ENCODE assay signal across 18 cellular contexts in the genomic region with DNA sequence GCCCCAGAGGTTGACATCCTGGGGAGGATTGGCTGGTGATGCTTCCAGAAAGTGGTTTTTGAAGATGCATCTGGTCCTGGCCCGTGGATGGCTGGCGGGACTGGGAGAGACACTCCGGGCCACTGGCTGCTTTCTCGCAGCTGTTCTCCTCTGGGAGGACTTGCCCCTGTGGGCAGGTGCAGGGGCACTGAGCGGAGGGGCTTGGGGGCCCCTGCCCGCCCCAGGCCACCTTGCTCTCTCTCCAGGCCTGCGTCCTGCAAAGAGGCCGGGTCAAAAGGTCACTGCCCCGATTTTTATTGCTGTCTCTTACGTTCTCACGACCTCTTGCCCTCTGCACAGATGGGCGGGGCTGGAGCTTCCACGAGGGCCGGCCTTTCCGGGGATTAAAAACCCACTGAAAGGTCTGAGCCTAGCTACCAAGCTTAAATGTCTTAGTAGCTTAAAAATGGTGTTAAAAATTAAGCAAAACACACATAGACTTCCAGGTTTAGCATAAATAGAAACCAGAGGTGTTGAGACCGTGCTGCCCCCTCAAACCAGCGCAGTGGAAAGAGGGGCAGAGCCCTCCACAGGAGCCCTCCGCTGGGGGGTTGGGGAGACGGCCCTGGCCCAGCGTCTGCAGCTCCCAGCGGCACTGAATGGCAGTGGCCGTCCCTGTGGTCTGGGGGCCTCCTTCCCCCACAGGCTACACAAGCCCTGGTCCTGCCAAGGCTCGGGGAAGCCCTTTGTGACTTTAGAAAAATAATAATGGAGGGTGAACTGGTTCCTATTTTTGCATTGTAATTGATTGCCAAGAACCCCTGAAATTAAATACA. TPM values are rescaled to one million over a fixed set of nuclear protein-coding genes. Genes with fewer than 3 reads are reported as not detected.
DNase-seq lines count a peak whose midpoint lies in the region; ATAC-seq, FAIRE-seq and TF ChIP-seq lines count a peak whose summit lies in the region.
"Had no signal": no experiment of that assay in that cellular context is flagged by ENCODE, and none has a peak within 500 bp of the region (broad histone marks: within the 10 kb centered on the region; RNA-seq: fewer than 3 reads in every experiment).

No MANE protein-coding gene starts in this region.

- intact Hi-C loops in right lobe of liver (cut with DNase I), result no loop called here

- H3K4me3 ChIP-seq in HUES48 (ENCODE audit: low read depth, low read length), result no peak overlapping the region
- H3K4me3 ChIP-seq in right lobe of liver, result no peak overlapping the region
- no peak overlapping the region for H3K4me3 ChIP-seq in small intestine (ENCODE audit: low read depth in 1 of 2, low read length in 2 of 2)

- H3K4me1 Mint-ChIP-seq in central memory CD8-positive, alpha-beta T cell, result peaks cover 22% of the 10 kb centered on the region

- TF ChIP-seq CTCF in right lobe of liver (IDR thresholded peaks at IDR 0.05), result no peak

- no peak for ATAC-seq in central memory CD8-positive, alpha-beta T cell (replicated peaks; ENCODE audit: extremely low read depth, poor library complexity, severe bottlenecking)
- ATAC-seq in right lobe of liver (peak; percentile 42 to 59 (median 47)), HG03139 (IDR thresholded peaks at IDR 0.05; ENCODE audit: unreplicated experiment) (no peak)
- ATAC-seq: activated CD8-positive, alpha-beta T cell treated with anti-CD3 and anti-CD28 coated beads, Interleukin-2, amount 10 ng/mL, durations not matched to agents 7 days and 5 days; activated naive CD4-positive, alpha-beta T cell treated with anti-CD3 and anti-CD28 coated beads, Interleukin-2, amount 50 U/mL, for 72 hours had no signal

- H3K4me3 Mint-ChIP-seq in central memory CD8-positive, alpha-beta T cell, result peak overlapping the region; percentile 45
- H3K4me3 Mint-ChIP-seq: activated CD8-positive, alpha-beta T cell treated with anti-CD3 and anti-CD28 coated beads, Interleukin-2, amount 10 ng/mL, durations not matched to agents 7 days and 5 days; T-helper 1 cell treated with Interleukin-12 subunit alpha and Interleukin-12 subunit beta and Interleukin-4 antibody, amounts not matched to agents 30 μg/mL and 1 μg/mL, for 36 hours had no signal

- peak overlapping the region; percentile 79 for H3K27ac Mint-ChIP-seq in central memory CD8-positive, alpha-beta T cell (ENCODE audit: low read depth)
- H3K27ac Mint-ChIP-seq: activated CD8-positive, alpha-beta T cell treated with anti-CD3 and anti-CD28 coated beads, Interleukin-2, amount 10 ng/mL, durations not matched to agents 7 days and 5 days; activated naive CD4-positive, alpha-beta T cell treated with anti-CD3 and anti-CD28 coated beads, Interleukin-2, amount 50 U/mL, for 72 hours; CD4-positive, CD25-positive, alpha-beta regulatory T cell; T-helper 1 cell treated with Interleukin-12 subunit alpha and Interleukin-12 subunit beta and Interleukin-4 antibody, amounts not matched to agents 30 μg/mL and 1 μg/mL, for 36 hours had no signal

- H3K36me3 ChIP-seq in HUES48 (ENCODE audit: control insufficient read depth, insufficient read depth, low read length) (no peaks in the 10 kb centered on the region), right lobe of liver (no peaks in the 10 kb centered on the region), small intestine (ENCODE audit: control insufficient read depth in 2 of 2, insufficient read depth in 2 of 2, low read length in 2 of 2) (no peaks in the 10 kb centered on the region)

- no peak for DNase-seq in central memory CD8-positive, alpha-beta T cell (ENCODE audit: low spot score in 2 of 2)
- DNase-seq in right lobe of liver (peak; percentile 67 to 81 (median 74)), small intestine (peak; percentile 40), H4 (ENCODE audit: low spot score) (no peak), pons (ENCODE audit: low spot score) (no peak)
- DNase-seq in activated effector memory CD4-positive, alpha-beta T cell treated with Interleukin-2 at 50 U/mL for 16 hours, result no peak
- DNase-seq: activated CD8-positive, alpha-beta T cell treated with anti-CD3 and anti-CD28 coated beads, Interleukin-2, amount 10 ng/mL, durations not matched to agents 7 days and 5 days; CD4-positive, CD25-positive, alpha-beta regulatory T cell; NCI-H446; OCI-M1; stimulated activated CD4-positive, alpha-beta T cell treated with anti-CD3 and anti-CD28 coated beads, Interleukin-4, amount 100 ng/mL, for 1 hour; stimulated activated naive CD4-positive, alpha-beta T cell treated with Interleukin-2 at 50 U/mL for 16 hours had no signal

- H3K9me3 Mint-ChIP-seq in central memory CD8-positive, alpha-beta T cell, result no peaks in the 10 kb centered on the region
- H3K9me3 Mint-ChIP-seq: activated naive CD4-positive, alpha-beta T cell treated with anti-CD3 and anti-CD28 coated beads, Interleukin-2, amount 50 U/mL, for 72 hours; CD4-positive, CD25-positive, alpha-beta regulatory T cell; T-helper 1 cell treated with Interleukin-12 subunit alpha and Interleukin-12 subunit beta and Interleukin-4 antibody, amounts not matched to agents 30 μg/mL and 1 μg/mL, for 36 hours had no signal

- no peaks in the 10 kb centered on the region for H3K27me3 Mint-ChIP-seq in central memory CD8-positive, alpha-beta T cell
- H3K27me3 Mint-ChIP-seq: CD4-positive, CD25-positive, alpha-beta regulatory T cell had no signal

- FAIRE-seq in small intestine (lab: Jason Lieb, UNC), result no peak
- FAIRE-seq: colon had no signal

- no peaks in the 10 kb centered on the region for H3K27me3 ChIP-seq in HUES48 (ENCODE audit: control insufficient read depth, insufficient read depth, low read length)
- H3K27me3 ChIP-seq in right lobe of liver, result no peaks in the 10 kb centered on the region
- no peaks in the 10 kb centered on the region for H3K27me3 ChIP-seq in small intestine (ENCODE audit: control insufficient read depth in 2 of 2, insufficient read depth in 2 of 2, low read length in 2 of 2)

- peak overlapping the region; percentile 42 for H3K27ac ChIP-seq in HUES48 (ENCODE audit: low read depth, low read length)
- H3K27ac ChIP-seq in right lobe of liver, result peak overlapping the region in 1 of 3 donors; percentile 66
- peak overlapping the region in 1 of 2 donors; percentile 21 for H3K27ac ChIP-seq in small intestine (ENCODE audit: low read depth in 1 of 2, low read length in 1 of 2)
- H3K27ac ChIP-seq: parathyroid adenoma had no signal

- WGBS in right lobe of liver (ENCODE audit: insufficient coverage, low coverage, low lambda C conversion rate, missing lambda C conversion rate), result 21% methylated on average over 9 of the region's 23 CpGs
- 37 to 56% (median 46%) methylated on average over 23 of the region's 23 CpGs for WGBS in small intestine, 3 donors

- no peaks in the 10 kb centered on the region for H3K9me3 ChIP-seq in HUES48 (ENCODE audit: control insufficient read depth, insufficient read depth, low read length)
- H3K9me3 ChIP-seq in right lobe of liver, result no peaks in the 10 kb centered on the region
- no peaks in the 10 kb centered on the region for H3K9me3 ChIP-seq in small intestine (ENCODE audit: control insufficient read depth, low read depth)

- H3K4me1 ChIP-seq in HUES48 (ENCODE audit: control insufficient read depth, insufficient read depth, low read length), result peaks cover 24% of the 10 kb centered on the region
- H3K4me1 ChIP-seq in right lobe of liver, result peaks cover 2 to 73% (median 45%) of the 10 kb centered on the region in 4 donors
- peaks cover 4 to 37% of the 10 kb centered on the region in 2 donors for H3K4me1 ChIP-seq in small intestine (ENCODE audit: control insufficient read depth in 2 of 2, insufficient read depth in 1 of 2, low read depth in 1 of 2, low read length in 1 of 2)
- H3K4me1 ChIP-seq: parathyroid adenoma had no signal

- TF ChIP-seq POLR2A in right lobe of liver (IDR thresholded peaks at IDR 0.05), result no peak

- peaks cover 27% of the 10 kb centered on the region for H3K36me3 Mint-ChIP-seq in central memory CD8-positive, alpha-beta T cell (ENCODE audit: insufficient read depth)

- H3K9ac ChIP-seq in HUES48 (ENCODE audit: low read depth, low read length), result no peak overlapping the region
- H3K9ac ChIP-seq: parathyroid adenoma had no signal

RNA-seq across cellular contexts. Expression of gene SKI, which starts 43.9 kb away (rescaled TPM):
- 10 to 100 TPM; 23.7 to 84.8 (median 31.4) TPM for total RNA-seq in right lobe of liver
- polyA plus RNA-seq in small intestine, result 10 to 100 TPM in 1 of 3 donors, 1 to 10 TPM in 2; 4.2 to 17.8 (median 5.4) TPM
- total RNA-seq in H4 (2014; rRNA removed; shearing (Covaris generic)), result 3.3 and 172 TPM in 2 replicates

Comparison
In these comparisons a context has a peak if more than half of its experiments do, and no peak if none do; other contexts are left out.
1. ATAC-seq: peak in right lobe of liver (4 of 4); none in central memory CD8-positive, alpha-beta T cell (single experiment) and HG03139 (single experiment).
2. DNase-seq: peak in right lobe of liver (3 of 3) and small intestine (single experiment); none in central memory CD8-positive, alpha-beta T cell (0 of 2), activated effector memory CD4-positive, alpha-beta T cell treated with Interleukin-2 at 50 U/mL for 16 hours (single experiment), H4 (single experiment) and pons (single experiment).